In the genomic region with DNA sequence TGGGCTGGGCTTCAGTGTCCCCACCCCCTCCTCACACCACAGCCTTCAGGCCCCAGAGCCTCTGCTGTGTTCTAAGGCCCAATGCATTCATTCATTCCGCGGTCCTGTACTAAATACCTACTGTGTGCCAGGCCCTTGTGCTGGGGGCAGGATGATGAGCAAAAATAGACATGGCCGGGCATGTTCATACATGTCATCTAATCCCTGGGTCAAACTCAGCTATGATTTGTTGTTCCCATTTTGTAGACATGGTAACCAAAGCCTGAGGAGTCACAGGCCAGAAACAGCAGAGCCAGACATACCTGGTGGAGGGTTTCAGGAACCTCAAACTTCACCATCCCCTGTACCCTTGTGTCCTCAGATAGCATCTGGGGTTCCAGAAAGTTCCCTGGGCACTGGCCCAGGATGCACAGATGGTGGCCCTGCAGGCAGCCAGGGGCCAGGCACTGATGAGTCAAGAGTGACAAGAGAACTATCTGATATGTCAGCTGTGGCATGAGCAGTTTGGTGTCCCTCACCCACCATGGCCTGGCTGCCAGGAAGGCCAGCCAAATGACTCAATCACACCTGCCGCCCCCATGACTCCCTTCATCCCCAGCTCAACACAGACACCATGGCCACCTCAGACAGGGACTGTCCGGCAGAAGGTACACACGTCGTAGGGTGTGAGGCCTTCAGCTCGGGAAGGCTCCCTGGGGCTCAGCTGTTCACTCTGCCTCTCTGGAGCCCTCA, we compare ENCODE assay signal across 13 cellular contexts. TPM values are rescaled to one million over a fixed set of nuclear protein-coding genes. Genes with fewer than 3 reads are reported as not detected.
DNase-seq lines count a peak whose midpoint lies in the region; ATAC-seq, FAIRE-seq and TF ChIP-seq lines count a peak whose summit lies in the region.
"Had no signal": no experiment of that assay in that cellular context is flagged by ENCODE, and none has a peak within 500 bp of the region (broad histone marks: within the 10 kb centered on the region; RNA-seq: fewer than 3 reads in every experiment).

No MANE protein-coding gene starts in this region.

- H3K4me1 Mint-ChIP-seq in activated T-cell treated with anti-CD3 and anti-CD28 coated beads, Interleukin-2, amount 50 U/mL, for 72 hours (ENCODE audit: low read depth): peaks cover 37% of the 10 kb centered on the region

- H3K27ac Mint-ChIP-seq in activated T-cell treated with anti-CD3 and anti-CD28 coated beads, Interleukin-2, amount 50 U/mL, for 72 hours: peak overlapping the region; percentile 25

- no peaks in the 10 kb centered on the region for H3K9me3 ChIP-seq in tibial artery
- H3K9me3 ChIP-seq: esophagus muscularis mucosa had no signal

- TF ChIP-seq CTCF in tibial artery (IDR thresholded peaks at IDR 0.05): no peak

- peak in 1 of 2 donors; percentile 31 for DNase-seq in activated T-cell treated with anti-CD3 and anti-CD28 coated beads, Interleukin-2, amount 50 U/mL, for 72 hours
- DNase-seq in activated T-cell treated with anti-CD3 and anti-CD28 coated beads for 4 hours (no peak), glomerular visceral epithelial cell (ENCODE audit: extremely low spot score) (peak; percentile 79), tibial artery (no peak), UCSD-AML1 (lab: John Stamatoyannopoulos, UW; ENCODE audit: unreplicated experiment) (no peak), amniotic stem cell (lab: John Stamatoyannopoulos, UW) (no peak), GM19239 (ENCODE audit: insufficient read length, low spot score) (no peak)
- DNase-seq: activated naive CD4-positive, alpha-beta T cell treated with anti-CD3 and anti-CD28 coated beads, Interleukin-2, amount 50 U/mL, for 16 hours; T-helper 9 cell had no signal

- H3K36me3 Mint-ChIP-seq in activated T-cell treated with anti-CD3 and anti-CD28 coated beads, Interleukin-2, amount 50 U/mL, for 72 hours (ENCODE audit: insufficient read depth in 2 of 2): peaks cover 0 to 6% of the 10 kb centered on the region in 2 donors

- H3K27me3 Mint-ChIP-seq in activated T-cell treated with anti-CD3 and anti-CD28 coated beads, Interleukin-2, amount 50 U/mL, for 72 hours (ENCODE audit: low read depth): peaks cover 18% of the 10 kb centered on the region

- H3K36me3 ChIP-seq in tibial artery: peaks cover 0 to 23% (median 6%) of the 10 kb centered on the region in 3 donors

- intact Hi-C loops in tibial artery (cut with DNase I; ENCODE audit: low total_unique reads): no loop called here

- peak; percentile 36 for ATAC-seq in activated T-cell treated with anti-CD3 and anti-CD28 coated beads, Interleukin-2, amount 50 U/mL, for 72 hours (replicated peaks in 1 of 2)
- peak; percentile 2; the same call in 1 of the 3 replicates for ATAC-seq in SK-N-SH treated with all-trans-retinoic acid at 6 μM for 48 hours

- no peaks in the 10 kb centered on the region for H3K9me3 Mint-ChIP-seq in activated T-cell treated with anti-CD3 and anti-CD28 coated beads, Interleukin-2, amount 50 U/mL, for 72 hours

- H3K27ac ChIP-seq in tibial artery: peak overlapping the region; percentile 97

- no peak for FAIRE-seq in GM19239 (lab: Jason Lieb, UNC)
- FAIRE-seq: GM18507 had no signal

- H3K27me3 ChIP-seq in tibial artery: no peaks in the 10 kb centered on the region

- peaks cover 0 to 54% (median 41%) of the 10 kb centered on the region in 4 donors for H3K4me1 ChIP-seq in tibial artery

- no peak overlapping the region for H3K4me3 ChIP-seq in tibial artery
- H3K4me3 ChIP-seq: esophagus muscularis mucosa had no signal

- H3K4me3 Mint-ChIP-seq in activated T-cell treated with anti-CD3 and anti-CD28 coated beads, Interleukin-2, amount 50 U/mL, for 72 hours: no peak overlapping the region

TF ChIP-seq in SK-N-SH treated with all-trans-retinoic acid at 6 μM for 48 hours, 23 proteins besides CTCF, POLR2A, EP300 and RAD21 (continues in another document):
- no peak for TF ChIP-seq OSR1 (CRISPR knock-in tag; IDR thresholded peaks at IDR 0.05)
- TF ChIP-seq PPARA (CRISPR knock-in tag; IDR thresholded peaks at IDR 0.05; ENCODE audit: borderline replicate concordance): no peak
- TF ChIP-seq ESRRG (CRISPR knock-in tag; IDR thresholded peaks at IDR 0.05): no peak
- TF ChIP-seq ZFP3 (CRISPR knock-in tag; IDR thresholded peaks at IDR 0.05): no peak
- TF ChIP-seq ZC3H10 (CRISPR knock-in tag; IDR thresholded peaks at IDR 0.05): no peak
- TF ChIP-seq ZNF70 (CRISPR knock-in tag; IDR thresholded peaks at IDR 0.05): no peak
- no peak for TF ChIP-seq ZNF8 (CRISPR knock-in tag; IDR thresholded peaks at IDR 0.05)
- TF ChIP-seq POU6F1 (CRISPR knock-in tag; IDR thresholded peaks at IDR 0.05; ENCODE audit: borderline replicate concordance, low read depth): no peak
- TF ChIP-seq, protein P1, sequence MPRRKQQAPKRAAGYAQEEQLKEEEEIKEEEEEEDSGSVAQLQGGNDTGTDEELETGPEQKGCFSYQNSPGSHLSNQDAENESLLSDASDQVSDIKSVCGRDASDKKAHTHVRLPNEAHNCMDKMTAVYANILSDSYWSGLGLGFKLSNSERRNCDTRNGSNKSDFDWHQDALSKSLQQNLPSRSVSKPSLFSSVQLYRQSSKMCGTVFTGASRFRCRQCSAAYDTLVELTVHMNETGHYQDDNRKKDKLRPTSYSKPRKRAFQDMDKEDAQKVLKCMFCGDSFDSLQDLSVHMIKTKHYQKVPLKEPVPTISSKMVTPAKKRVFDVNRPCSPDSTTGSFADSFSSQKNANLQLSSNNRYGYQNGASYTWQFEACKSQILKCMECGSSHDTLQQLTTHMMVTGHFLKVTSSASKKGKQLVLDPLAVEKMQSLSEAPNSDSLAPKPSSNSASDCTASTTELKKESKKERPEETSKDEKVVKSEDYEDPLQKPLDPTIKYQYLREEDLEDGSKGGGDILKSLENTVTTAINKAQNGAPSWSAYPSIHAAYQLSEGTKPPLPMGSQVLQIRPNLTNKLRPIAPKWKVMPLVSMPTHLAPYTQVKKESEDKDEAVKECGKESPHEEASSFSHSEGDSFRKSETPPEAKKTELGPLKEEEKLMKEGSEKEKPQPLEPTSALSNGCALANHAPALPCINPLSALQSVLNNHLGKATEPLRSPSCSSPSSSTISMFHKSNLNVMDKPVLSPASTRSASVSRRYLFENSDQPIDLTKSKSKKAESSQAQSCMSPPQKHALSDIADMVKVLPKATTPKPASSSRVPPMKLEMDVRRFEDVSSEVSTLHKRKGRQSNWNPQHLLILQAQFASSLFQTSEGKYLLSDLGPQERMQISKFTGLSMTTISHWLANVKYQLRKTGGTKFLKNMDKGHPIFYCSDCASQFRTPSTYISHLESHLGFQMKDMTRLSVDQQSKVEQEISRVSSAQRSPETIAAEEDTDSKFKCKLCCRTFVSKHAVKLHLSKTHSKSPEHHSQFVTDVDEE (CRISPR knock-in tag; IDR thresholded peaks at IDR 0.05): no peak
- TF ChIP-seq BACH2 (CRISPR knock-in tag; IDR thresholded peaks at IDR 0.05; ENCODE audit: borderline replicate concordance): no peak
- TF ChIP-seq ARNTL (CRISPR knock-in tag; IDR thresholded peaks at IDR 0.05; ENCODE audit: borderline replicate concordance, low read depth): no peak
- TF ChIP-seq, protein P2, sequence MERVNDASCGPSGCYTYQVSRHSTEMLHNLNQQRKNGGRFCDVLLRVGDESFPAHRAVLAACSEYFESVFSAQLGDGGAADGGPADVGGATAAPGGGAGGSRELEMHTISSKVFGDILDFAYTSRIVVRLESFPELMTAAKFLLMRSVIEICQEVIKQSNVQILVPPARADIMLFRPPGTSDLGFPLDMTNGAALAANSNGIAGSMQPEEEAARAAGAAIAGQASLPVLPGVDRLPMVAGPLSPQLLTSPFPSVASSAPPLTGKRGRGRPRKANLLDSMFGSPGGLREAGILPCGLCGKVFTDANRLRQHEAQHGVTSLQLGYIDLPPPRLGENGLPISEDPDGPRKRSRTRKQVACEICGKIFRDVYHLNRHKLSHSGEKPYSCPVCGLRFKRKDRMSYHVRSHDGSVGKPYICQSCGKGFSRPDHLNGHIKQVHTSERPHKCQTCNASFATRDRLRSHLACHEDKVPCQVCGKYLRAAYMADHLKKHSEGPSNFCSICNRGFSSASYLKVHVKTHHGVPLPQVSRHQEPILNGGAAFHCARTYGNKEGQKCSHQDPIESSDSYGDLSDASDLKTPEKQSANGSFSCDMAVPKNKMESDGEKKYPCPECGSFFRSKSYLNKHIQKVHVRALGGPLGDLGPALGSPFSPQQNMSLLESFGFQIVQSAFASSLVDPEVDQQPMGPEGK (CRISPR knock-in tag; IDR thresholded peaks at IDR 0.05; ENCODE audit: borderline replicate concordance): no peak
- no peak for TF ChIP-seq RARB (CRISPR knock-in tag; IDR thresholded peaks at IDR 0.05)
- no peak for TF ChIP-seq SNAI2 (CRISPR knock-in tag; IDR thresholded peaks at IDR 0.05)
- TF ChIP-seq ZFP30 (CRISPR knock-in tag; IDR thresholded peaks at IDR 0.05): no peak
- no peak for TF ChIP-seq CSDC2 (CRISPR knock-in tag; IDR thresholded peaks at IDR 0.05)

RNA-seq across cellular contexts. Expression of gene RRAD, which starts 2.7 kb away (rescaled TPM):
- total RNA-seq in activated T-cell treated with anti-CD3 and anti-CD28 coated beads, Interleukin-2, amount 50 U/mL, for 72 hours: 1 to 10 TPM; 1.6 to 3.1 TPM

RNA-seq across cellular contexts. Expression of gene CIAO2B, which starts 6.1 kb away (rescaled TPM):
- 100 to 1,000 TPM; 145 to 167 TPM for total RNA-seq in activated T-cell treated with anti-CD3 and anti-CD28 coated beads, Interleukin-2, amount 50 U/mL, for 72 hours

RNA-seq across cellular contexts. Expression of gene CES2, which starts 7.2 kb away (rescaled TPM):
- total RNA-seq in activated T-cell treated with anti-CD3 and anti-CD28 coated beads, Interleukin-2, amount 50 U/mL, for 72 hours: 10 to 100 TPM; 28.7 to 33.3 TPM

RNA-seq across cellular contexts. Expression of gene CDH16, which starts 9.4 kb away (rescaled TPM):
- total RNA-seq in activated T-cell treated with anti-CD3 and anti-CD28 coated beads, Interleukin-2, amount 50 U/mL, for 72 hours: not detected
- total RNA-seq: NCI-H460 had no signal

RNA-seq across cellular contexts. Expression of gene CES3, which starts 33.0 kb away (rescaled TPM):
- total RNA-seq in activated T-cell treated with anti-CD3 and anti-CD28 coated beads, Interleukin-2, amount 50 U/mL, for 72 hours: 10 to 100 TPM in 1 of 2 donors, 1 to 10 TPM in 1; 6.9 to 11.5 TPM
